1 cellular context compared by ENCODE assay signal in the genomic region with DNA sequence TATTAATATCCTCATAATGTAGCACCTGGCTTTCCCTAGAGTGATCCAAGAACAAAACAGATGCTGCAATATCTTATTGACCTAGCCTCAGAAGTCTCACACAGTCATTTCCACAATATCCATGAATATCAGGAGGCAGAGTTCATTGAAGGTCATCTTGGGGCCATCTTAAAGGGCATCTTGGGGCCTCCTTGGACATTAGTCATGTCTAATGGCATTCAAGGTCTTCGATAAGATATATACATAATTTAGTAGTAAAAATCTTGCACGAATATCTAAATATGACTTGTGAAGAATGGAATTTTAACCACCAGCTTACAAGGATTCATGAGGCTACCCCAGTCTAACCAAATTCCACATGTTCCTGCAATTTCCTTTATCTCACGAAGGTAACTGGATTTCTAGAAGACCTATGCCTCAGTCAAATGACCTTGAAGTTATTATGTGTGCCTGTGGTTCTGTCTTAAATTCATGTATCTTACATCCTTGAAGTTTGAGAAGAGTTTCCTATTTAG.
TF ChIP-seq lines count a peak whose summit lies in the region.

No MANE protein-coding gene starts in this region.

TF ChIP-seq in SK-N-SH, 30 proteins besides CTCF, POLR2A, EP300 and RAD21 (continued from another document):
- no peak for TF ChIP-seq REST (IDR thresholded peaks at IDR 0.05; ENCODE audit: low read depth, low read length)
- no peak for TF ChIP-seq FOSL2 (IDR thresholded peaks at IDR 0.05; ENCODE audit: borderline replicate concordance, low read depth)
- no peak for TF ChIP-seq NRF1 (IDR thresholded peaks at IDR 0.05; ENCODE audit: low read depth, low read length)
- TF ChIP-seq TCF12 (IDR thresholded peaks at IDR 0.05), result no peak
- no peak for TF ChIP-seq SMC3 (IDR thresholded peaks at IDR 0.05; ENCODE audit: low read depth, low read length)
- TF ChIP-seq, protein P1, sequence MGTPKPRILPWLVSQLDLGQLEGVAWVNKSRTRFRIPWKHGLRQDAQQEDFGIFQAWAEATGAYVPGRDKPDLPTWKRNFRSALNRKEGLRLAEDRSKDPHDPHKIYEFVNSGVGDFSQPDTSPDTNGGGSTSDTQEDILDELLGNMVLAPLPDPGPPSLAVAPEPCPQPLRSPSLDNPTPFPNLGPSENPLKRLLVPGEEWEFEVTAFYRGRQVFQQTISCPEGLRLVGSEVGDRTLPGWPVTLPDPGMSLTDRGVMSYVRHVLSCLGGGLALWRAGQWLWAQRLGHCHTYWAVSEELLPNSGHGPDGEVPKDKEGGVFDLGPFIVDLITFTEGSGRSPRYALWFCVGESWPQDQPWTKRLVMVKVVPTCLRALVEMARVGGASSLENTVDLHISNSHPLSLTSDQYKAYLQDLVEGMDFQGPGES (IDR thresholded peaks at IDR 0.05; ENCODE audit: low read depth, low read length), result no peak
